8 cellular contexts compared by ENCODE assay signal in the genomic region with DNA sequence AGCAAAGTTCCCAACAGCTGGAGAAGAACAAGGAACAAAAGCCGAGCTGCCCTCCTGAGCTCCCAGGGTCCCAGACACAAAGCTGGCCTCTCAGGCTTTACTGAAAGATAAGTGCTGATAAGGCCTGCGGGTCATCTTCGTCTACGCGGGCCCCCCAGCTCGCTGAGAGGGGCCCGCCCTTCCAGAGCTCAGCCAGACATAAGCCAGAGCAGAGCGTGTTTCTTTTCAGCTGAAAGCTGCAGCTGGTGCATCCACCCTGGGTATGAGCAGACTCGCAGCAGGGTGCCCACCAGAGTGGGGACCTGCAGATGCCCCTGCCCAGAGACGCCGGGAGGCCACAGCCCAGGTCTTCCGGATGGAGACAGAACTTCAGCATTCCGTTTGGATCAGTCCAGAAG.
DNase-seq lines count a peak whose midpoint lies in the region; ATAC-seq, FAIRE-seq and TF ChIP-seq lines count a peak whose summit lies in the region.
"Had no signal": no experiment of that assay in that cellular context is flagged by ENCODE, and none has a peak within 500 bp of the region (broad histone marks: within the 10 kb centered on the region; RNA-seq: fewer than 3 reads in every experiment).

No MANE protein-coding gene starts in this region.

- H3K79me2 ChIP-seq in KMS-11 (ENCODE audit: insufficient read depth, low read depth): no peaks in the 10 kb centered on the region
- H3K79me2 ChIP-seq in K562 (ENCODE audit: control insufficient read depth, insufficient read depth, low read length): no peaks in the 10 kb centered on the region
- H3K79me2 ChIP-seq in smooth muscle cell (ENCODE audit: low read depth): no peaks in the 10 kb centered on the region

- H3K27ac ChIP-seq in KMS-11 (no peak overlapping the region), K562 (ENCODE audit: extremely low read depth, low read depth, low read length) (no peak overlapping the region), left lung (peak overlapping the region in 1 of 2 donors; percentile 5), smooth muscle cell (ENCODE audit: low read depth) (peak overlapping the region; percentile 25)
- H3K27ac ChIP-seq in effector memory CD4-positive, alpha-beta T cell (ENCODE audit: insufficient read depth, low read length, poor library complexity, severe bottlenecking): no peak overlapping the region

- DNase-seq in K562 (ENCODE audit: extremely low read depth in 1 of 4, low spot score in 3 of 4): peak in 2 of 4 experiments; percentile 24 to 30
- DNase-seq in left lung: no peak
- DNase-seq in smooth muscle cell (lab: John Stamatoyannopoulos, UW; ENCODE audit: unreplicated experiment): peak; percentile 52
- no peak for DNase-seq in effector memory CD4-positive, alpha-beta T cell
- DNase-seq in NOMO-1 treated with dmso at 0.1 percent for 144 hours (lab: John Stamatoyannopoulos, UW; ENCODE audit: unreplicated experiment): no peak

- WGBS in K562 (ENCODE audit: insufficient coverage, low coverage, missing lambda C conversion rate): 4% methylated on average over 11 of the region's 13 CpGs
- 4% methylated on average over 13 of the region's 13 CpGs for WGBS in smooth muscle cell (ENCODE audit: low lambda C conversion rate)

- intact Hi-C loops in K562 (cut with micrococcal nuclease) (loop anchor here (5.0 kb wide), 1 partner anchor 490 kb away; no protein-coding TSS in a partner anchor), left lung (cut with DNase I) (loop anchor here in 1 of 2 donors (10.0 kb wide), 1 partner anchor 493 kb away; no protein-coding TSS in a partner anchor)

- FAIRE-seq in K562 (lab: Jason Lieb, UNC): no peak
- FAIRE-seq: keratinocyte had no signal

- H3K36me3 ChIP-seq in KMS-11 (ENCODE audit: insufficient read depth) (no peaks in the 10 kb centered on the region), K562 (ENCODE audit: control insufficient read depth, insufficient read depth, low read length) (no peaks in the 10 kb centered on the region), left lung (no peaks in the 10 kb centered on the region), smooth muscle cell (ENCODE audit: low read depth) (no peaks in the 10 kb centered on the region)
- H3K36me3 ChIP-seq in effector memory CD4-positive, alpha-beta T cell (ENCODE audit: control insufficient read depth, insufficient read depth, low read length): no peaks in the 10 kb centered on the region

- H3K4me1 ChIP-seq in KMS-11 (ENCODE audit: low read depth, poor library complexity, severe bottlenecking) (peaks cover 7% of the 10 kb centered on the region), K562 (replicated peaks in 1 of 2; ENCODE audit: control insufficient read depth in 2 of 2, insufficient read depth in 2 of 2, low read length in 2 of 2) (peaks cover 4 to 20% of the 10 kb centered on the region in 2 experiments; a peak in 2 of 5 replicates), left lung (peaks cover 6 to 11% of the 10 kb centered on the region in 2 donors), smooth muscle cell (ENCODE audit: low read depth) (peaks cover 8% of the 10 kb centered on the region)
- H3K4me1 ChIP-seq in effector memory CD4-positive, alpha-beta T cell (ENCODE audit: control insufficient read depth, insufficient read depth, low read length, poor library complexity, severe bottlenecking): peaks cover 16% of the 10 kb centered on the region

- CTCF ChIA-PET in K562 (lab: Yijun Ruan, JAX; ENCODE audit: low intra/inter-chr PET ratio): interaction anchor here (1.2 kb wide), 1 partner anchor 407 kb away, joined by 3 read pairs; no protein-coding TSS in a partner anchor

- POLR2A ChIA-PET in K562 (lab: Yijun Ruan, JAX): interaction anchor here (0.7 kb wide), 1 partner anchor 207 kb away, joined by 3 read pairs; no protein-coding TSS in a partner anchor

- TF ChIP-seq RAD21 in K562 (CRISPR knock-in tag; conservative IDR thresholded peaks at IDR 0.05 in 1 of 2, IDR thresholded peaks at IDR 0.05 in 1 of 2): no peak

- peaks cover 6% of the 10 kb centered on the region for H3F3A ChIP-seq in smooth muscle cell (ENCODE audit: low read depth)

- ATAC-seq in K562 (no peak), left lung (peak; percentile 2), HG02571 (IDR thresholded peaks at IDR 0.05; ENCODE audit: unreplicated experiment) (no peak)

- TF ChIP-seq CTCF in KMS-11 (conservative IDR thresholded peaks at IDR 0.05; ENCODE audit: low read depth, low read length) (no peak), K562 (IDR thresholded peaks at IDR 0.05 in 2 of 3, conservative IDR thresholded peaks at IDR 0.05 in 1 of 3; ENCODE audit: insufficient read depth in 2 of 3, low read depth in 1 of 3, low read length in 3 of 3) (no peak), left lung (IDR thresholded peaks at IDR 0.05) (no peak), smooth muscle cell (IDR thresholded peaks at IDR 0.05; ENCODE audit: borderline replicate concordance, insufficient read depth, poor library complexity, severe bottlenecking) (no peak)

- no peaks in the 10 kb centered on the region for H3K9me1 ChIP-seq in K562 (ENCODE audit: control insufficient read depth, insufficient read depth, low read length)

- in situ Hi-C loops in K562 (cut with MboI): loop anchor here (10.0 kb wide), 1 partner anchor 943 kb away; no protein-coding TSS in a partner anchor

- H4K20me1 ChIP-seq in KMS-11 (ENCODE audit: insufficient read depth) (no peaks in the 10 kb centered on the region), K562 (replicated peaks; ENCODE audit: control insufficient read depth, insufficient read depth, low read length) (no peaks in the 10 kb centered on the region), smooth muscle cell (ENCODE audit: low read depth) (no peaks in the 10 kb centered on the region)

- TF ChIP-seq POLR2A in K562 (conservative IDR thresholded peaks at IDR 0.05): no peak

- H3K9me3 ChIP-seq in K562 (replicated peaks; ENCODE audit: control insufficient read depth, insufficient read depth, low read depth, low read length): no peaks in the 10 kb centered on the region; the same call in 1 of the 2 replicates
- no peaks in the 10 kb centered on the region for H3K9me3 ChIP-seq in left lung
- H3K9me3 ChIP-seq in smooth muscle cell (replicated peaks; ENCODE audit: low read depth): no peaks in the 10 kb centered on the region
- H3K9me3 ChIP-seq in effector memory CD4-positive, alpha-beta T cell (ENCODE audit: control insufficient read depth, low read length): no peaks in the 10 kb centered on the region

- H2AFZ ChIP-seq in KMS-11 (ENCODE audit: low read depth) (peak overlapping the region; percentile 82; the same call in 1 of the 2 replicates), K562 (ENCODE audit: low read depth, low read length) (no peak overlapping the region), smooth muscle cell (ENCODE audit: low read depth) (no peak overlapping the region)

- H3K27me3 ChIP-seq in KMS-11 (ENCODE audit: insufficient read depth, low read depth) (no peaks in the 10 kb centered on the region), K562 (ENCODE audit: control insufficient read depth in 2 of 2, insufficient read depth in 2 of 2, low read length in 2 of 2) (peaks cover 3 to 42% of the 10 kb centered on the region in 2 experiments; a peak in 4 of 5 replicates), left lung (peaks cover 0 to 67% of the 10 kb centered on the region in 2 donors), smooth muscle cell (ENCODE audit: low read depth) (no peaks in the 10 kb centered on the region)
- H3K27me3 ChIP-seq in effector memory CD4-positive, alpha-beta T cell (replicated peaks; ENCODE audit: control insufficient read depth, insufficient read depth, low read length, poor library complexity, severe bottlenecking): peaks cover 8% of the 10 kb centered on the region

- no TSS peak for BruUV-seq in K562 (replicated peaks; lab: Mats Ljungman, UMichigan)

- H3K4me2 ChIP-seq in KMS-11 (peak overlapping the region; percentile 77; the same call in 1 of the 2 replicates), K562 (ENCODE audit: insufficient read depth, low read length) (no peak overlapping the region), smooth muscle cell (peak overlapping the region; percentile 81)

- no peak overlapping the region for H3K9ac ChIP-seq in KMS-11
- H3K9ac ChIP-seq in K562 (ENCODE audit: insufficient read depth in 1 of 2, low read depth in 2 of 2, low read length in 2 of 2): peak overlapping the region in 1 of 2 experiments; percentile 6; a peak in 1 of 4 replicates
- H3K9ac ChIP-seq in smooth muscle cell (ENCODE audit: low read depth): no peak overlapping the region

- no peak for TF ChIP-seq EP300 in K562 (IDR thresholded peaks at IDR 0.05; ENCODE audit: low read length)

- H3K4me3 ChIP-seq in KMS-11 (IDR thresholded peaks at IDR 0.05; ENCODE audit: insufficient read depth, low read depth, low read length) (no peak overlapping the region), K562 (no peak overlapping the region), left lung (no peak overlapping the region), smooth muscle cell (peak overlapping the region; percentile 41)
- H3K4me3 ChIP-seq in effector memory CD4-positive, alpha-beta T cell (ENCODE audit: insufficient read depth, low read depth, low read length, poor library complexity, severe bottlenecking): no peak overlapping the region

TF ChIP-seq in K562, 482 proteins besides CTCF, POLR2A, EP300 and RAD21:
- TF ChIP-seq, protein P1, sequence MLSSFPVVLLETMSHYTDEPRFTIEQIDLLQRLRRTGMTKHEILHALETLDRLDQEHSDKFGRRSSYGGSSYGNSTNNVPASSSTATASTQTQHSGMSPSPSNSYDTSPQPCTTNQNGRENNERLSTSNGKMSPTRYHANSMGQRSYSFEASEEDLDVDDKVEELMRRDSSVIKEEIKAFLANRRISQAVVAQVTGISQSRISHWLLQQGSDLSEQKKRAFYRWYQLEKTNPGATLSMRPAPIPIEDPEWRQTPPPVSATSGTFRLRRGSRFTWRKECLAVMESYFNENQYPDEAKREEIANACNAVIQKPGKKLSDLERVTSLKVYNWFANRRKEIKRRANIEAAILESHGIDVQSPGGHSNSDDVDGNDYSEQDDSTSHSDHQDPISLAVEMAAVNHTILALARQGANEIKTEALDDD (IDR thresholded peaks at IDR 0.05): no peak
- TF ChIP-seq ZNF239 (CRISPR knock-in tag; IDR thresholded peaks at IDR 0.05) (peak; percentile 41; the same call in 1 of the 2 replicates), ZSCAN29 (IDR thresholded peaks at IDR 0.05) (peak; percentile 63; the same call in 1 of the 2 replicates)
